ENCODE assay signal across 1 cellular context in genomic region chr19:41861098-41861768, GRCh38.
TF ChIP-seq lines count a peak whose summit lies in the region.

No MANE protein-coding gene starts in this region.

TF ChIP-seq in H1, 55 proteins besides CTCF, POLR2A, EP300 and RAD21:
- TF ChIP-seq SP1 (IDR thresholded peaks at IDR 0.05; ENCODE audit: low read depth, low read length) (peak; percentile 66; the same call in 1 of the 2 replicates), EZH2 (IDR thresholded peaks at IDR 0.05; ENCODE audit: low read depth, low read length, severe bottlenecking) (no peak)
